In genomic region chr7:75650062-75650461, GRCh38 we compare ENCODE assay signal across 8 cellular contexts.
DNase-seq lines count a peak whose midpoint lies in the region; ATAC-seq and TF ChIP-seq lines count a peak whose summit lies in the region.

No MANE protein-coding gene starts in this region.

- CTCF ChIA-PET in mammary epithelial cell (lab: Charles Lee; ENCODE audit: low non-redundant PET): interaction anchor here (0.6 kb wide), 1 partner anchor 113 kb away, joined by 5 read pairs; no protein-coding TSS in a partner anchor

- H3K4me1 ChIP-seq in breast epithelium (no peaks in the 10 kb centered on the region), mammary epithelial cell (ENCODE audit: insufficient read depth, low read length) (no peaks in the 10 kb centered on the region), aorta (ENCODE audit: control insufficient read depth in 1 of 2, insufficient read depth in 2 of 2, low read length in 2 of 2) (no peaks in the 10 kb centered on the region)

- H3K9me3 ChIP-seq in breast epithelium (no peaks in the 10 kb centered on the region), mammary epithelial cell (replicated peaks; ENCODE audit: insufficient read depth, low read length) (no peaks in the 10 kb centered on the region), aorta (ENCODE audit: control insufficient read depth, low read length) (no peaks in the 10 kb centered on the region)

- H4K20me1 ChIP-seq in mammary epithelial cell (ENCODE audit: insufficient read depth, low read length): no peaks in the 10 kb centered on the region

- peak overlapping the region; percentile 61 to 62 for H3K27ac ChIP-seq in breast epithelium
- H3K27ac ChIP-seq in mammary epithelial cell (ENCODE audit: insufficient read depth, low read depth, low read length): no peak overlapping the region
- H3K27ac ChIP-seq in aorta (ENCODE audit: low read depth in 1 of 2, low read length in 2 of 2): peak overlapping the region; percentile 52 to 62

- no peak overlapping the region for H3K4me2 ChIP-seq in mammary epithelial cell (ENCODE audit: insufficient read depth, low read depth, low read length)

- H2AFZ ChIP-seq in mammary epithelial cell (ENCODE audit: low read depth, low read length): no peak overlapping the region

- no peak for TF ChIP-seq CTCF in breast epithelium (IDR thresholded peaks at IDR 0.05)
- no peak for TF ChIP-seq CTCF in mammary epithelial cell (conservative IDR thresholded peaks at IDR 0.05 in 1 of 2, IDR thresholded peaks at IDR 0.05 in 1 of 2; ENCODE audit: extremely low read depth in 1 of 2, insufficient read depth in 1 of 2, low read depth in 1 of 2, low read length in 2 of 2)
- TF ChIP-seq CTCF in epithelial cell of proximal tubule (conservative IDR thresholded peaks at IDR 0.05; ENCODE audit: low read depth, low read length): peak; percentile 46

- no peak for TF ChIP-seq POLR2A in breast epithelium (IDR thresholded peaks at IDR 0.05)

- DNase-seq in breast epithelium (ENCODE audit: low spot score in 2 of 2) (no peak), mammary epithelial cell (no peak), epithelial cell of proximal tubule (ENCODE audit: low read depth) (no peak), myocyte (ENCODE audit: low read depth) (peak; percentile 40), aorta (peak; percentile 70 to 81)
- no peak for DNase-seq in activated naive CD4-positive, alpha-beta T cell (lab: John Stamatoyannopoulos, UW)

- dilution Hi-C loops in mammary epithelial cell (cut with HindIII; ENCODE audit: low sequenced_read_pairs): no loop called here

- in situ Hi-C loops in mammary epithelial cell (cut with MboI; ENCODE audit: low sequenced_read_pairs in 2 of 2): no loop called here

- WGBS in mammary epithelial cell (ENCODE audit: low coverage, missing lambda C conversion rate): 60% methylated on average over 7 of the region's 7 CpGs
- WGBS in aorta, 2 donors: 41 to 42% methylated on average over 7 of the region's 7 CpGs

- H3K79me2 ChIP-seq in mammary epithelial cell (ENCODE audit: insufficient read depth, low read length): no peaks in the 10 kb centered on the region

- intact Hi-C loops in breast epithelium (cut with DNase I; ENCODE audit: low total_unique reads): no loop called here
- intact Hi-C loops in mammary epithelial cell (cut with micrococcal nuclease): no loop called here
- intact Hi-C loops in aorta (cut with DNase I): no loop called here

- H3K36me3 ChIP-seq in breast epithelium: no peaks in the 10 kb centered on the region
- no peaks in the 10 kb centered on the region for H3K36me3 ChIP-seq in mammary epithelial cell (ENCODE audit: insufficient read depth, low read length)
- H3K36me3 ChIP-seq in aorta (ENCODE audit: control insufficient read depth in 1 of 2, insufficient read depth in 2 of 2, low read length in 1 of 2): peaks cover 0 to 4% of the 10 kb centered on the region in 2 donors

- no peak overlapping the region for H3K9ac ChIP-seq in mammary epithelial cell (ENCODE audit: insufficient read depth, low read length)

- no peaks in the 10 kb centered on the region for H3K27me3 ChIP-seq in breast epithelium
- no peaks in the 10 kb centered on the region for H3K27me3 ChIP-seq in mammary epithelial cell (ENCODE audit: insufficient read depth, low read length)
- H3K27me3 ChIP-seq in aorta (ENCODE audit: control insufficient read depth in 1 of 2, insufficient read depth in 2 of 2, low read length in 1 of 2): no peaks in the 10 kb centered on the region

- no TSS peak for BruUV-seq in mammary epithelial cell (replicated peaks; lab: Mats Ljungman, UMichigan)

- ATAC-seq in aorta (ENCODE audit: low FRiP score) (peak; percentile 30), GM18498 (IDR thresholded peaks at IDR 0.05; ENCODE audit: unreplicated experiment) (no peak), GM19324 (IDR thresholded peaks at IDR 0.05; ENCODE audit: low FRiP score, unreplicated experiment) (no peak)

- no peak overlapping the region for H3K4me3 ChIP-seq in breast epithelium
- no peak overlapping the region for H3K4me3 ChIP-seq in mammary epithelial cell (replicated peaks in 1 of 3; ENCODE audit: insufficient read depth in 1 of 3, low read depth in 2 of 3, low read length in 3 of 3)
- no peak overlapping the region for H3K4me3 ChIP-seq in epithelial cell of proximal tubule (ENCODE audit: low read depth, low read length)
- H3K4me3 ChIP-seq in aorta (ENCODE audit: low read length in 2 of 2): no peak overlapping the region

Comparison
In these comparisons a context has a peak if more than half of its experiments do, and no peak if none do; other contexts are left out.
1. DNase-seq: peak in myocyte (single experiment) and aorta (2 of 2); none in breast epithelium (0 of 2), mammary epithelial cell (single experiment), epithelial cell of proximal tubule (single experiment) and activated naive CD4-positive, alpha-beta T cell (0 of 4).